1 cellular context compared by ENCODE assay signal in the genomic region with DNA sequence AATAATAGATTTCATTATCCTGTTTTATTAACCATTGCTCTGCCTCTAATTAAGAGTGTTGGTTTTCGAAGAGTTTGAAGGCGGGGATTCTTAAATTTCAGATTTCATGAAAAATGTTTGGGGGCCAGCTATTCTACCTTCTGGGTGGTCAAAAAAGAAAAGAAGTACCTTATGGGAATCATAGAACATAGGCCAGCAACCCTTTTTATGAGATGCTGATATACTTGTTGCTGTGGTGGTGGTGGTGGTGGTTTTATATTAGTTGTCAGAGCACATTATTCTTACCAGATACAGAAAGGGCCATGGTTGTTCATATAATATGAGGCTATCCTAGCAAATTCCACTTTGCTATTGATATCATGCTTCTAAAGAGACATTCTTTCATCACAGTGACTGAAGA.
TF ChIP-seq lines count a peak whose summit lies in the region.

No MANE protein-coding gene starts in this region.

TF ChIP-seq in GM12878, 131 proteins besides CTCF, POLR2A, EP300 and RAD21:
- TF ChIP-seq RFX5 (IDR thresholded peaks at IDR 0.05; ENCODE audit: low read depth, low read length) (no peak), MYB (IDR thresholded peaks at IDR 0.05; ENCODE audit: borderline replicate concordance, low read depth, low read length) (no peak), BMI1 (IDR thresholded peaks at IDR 0.05; ENCODE audit: borderline replicate concordance) (no peak), IKZF2 (IDR thresholded peaks at IDR 0.05) (no peak)
- TF ChIP-seq, protein P1, sequence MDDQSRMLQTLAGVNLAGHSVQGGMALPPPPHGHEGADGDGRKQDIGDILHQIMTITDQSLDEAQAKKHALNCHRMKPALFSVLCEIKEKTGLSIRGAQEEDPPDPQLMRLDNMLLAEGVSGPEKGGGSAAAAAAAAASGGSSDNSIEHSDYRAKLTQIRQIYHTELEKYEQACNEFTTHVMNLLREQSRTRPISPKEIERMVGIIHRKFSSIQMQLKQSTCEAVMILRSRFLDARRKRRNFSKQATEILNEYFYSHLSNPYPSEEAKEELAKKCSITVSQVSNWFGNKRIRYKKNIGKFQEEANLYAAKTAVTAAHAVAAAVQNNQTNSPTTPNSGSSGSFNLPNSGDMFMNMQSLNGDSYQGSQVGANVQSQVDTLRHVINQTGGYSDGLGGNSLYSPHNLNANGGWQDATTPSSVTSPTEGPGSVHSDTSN (IDR thresholded peaks at IDR 0.05; ENCODE audit: insufficient replicate concordance, low read depth, low read length), result no peak
